Comparison of ENCODE assay signal across 33 cellular contexts in genomic region chr13:97826421-97826965, GRCh38.
"Had no signal": no experiment of that assay in that cellular context is flagged by ENCODE, and none has a peak within 500 bp of the region (broad histone marks: within the 10 kb centered on the region; RNA-seq: fewer than 3 reads in every experiment).

No MANE protein-coding gene starts in this region.

- DNase-seq: activated CD4-positive, alpha-beta T cell treated with anti-CD3 and anti-CD28 coated beads for 36 hours; activated CD4-positive, alpha-beta T cell treated with anti-CD3 and anti-CD28 coated beads, Interleukin-2, amount 10 ng/mL, durations not matched to agents 7 days and 5 days; activated CD4-positive, alpha-beta T cell treated with anti-CD3 and anti-CD28 coated beads, Interleukin-2, amount 50 U/mL, for 48 hours; activated CD4-positive, CD25-positive, alpha-beta regulatory T cell; activated CD4-positive, CD25-positive, alpha-beta regulatory T cell treated with anti-CD3 and anti-CD28 coated beads, Interleukin-2, amount 50 U/mL, for 72 hours; activated CD8-positive, alpha-beta memory T cell treated with anti-CD3 and anti-CD28 coated beads for 24 hours; activated CD8-positive, alpha-beta T cell treated with anti-CD3 and anti-CD28 coated beads for 36 hours; activated effector memory CD4-positive, alpha-beta T cell treated with Interleukin-2 at 50 U/mL for 16 hours; activated gamma-delta T cell treated with Interleukin-2 at 50 U/mL for 16 hours; activated naive CD4-positive, alpha-beta T cell treated with Interleukin-2 at 50 U/mL for 16 hours; activated naive CD8-positive, alpha-beta T cell treated with anti-CD3 and anti-CD28 coated beads, Interleukin-2, amount 10 ng/mL, durations not matched to agents 7 days and 5 days; activated T-cell treated with anti-CD3 and anti-CD28 coated beads, Interleukin-2, amount 50 U/mL, for 4 hours; central memory CD4-positive, alpha-beta T cell; dorsolateral prefrontal cortex; effector memory CD4-positive, alpha-beta T cell; erythroblast; foreskin keratinocyte; head of caudate nucleus; T-helper 1 cell; T-helper 17 cell; T1000; WERI-Rb-1 had no signal

- H3K27me3 Mint-ChIP-seq: dendritic cell treated with granulocyte-macrophage colony-stimulating factor and Interleukin-4, amounts not matched to agents 40 ng/mL and 50 ng/mL, for 4 days had no signal

- H3K27me3 ChIP-seq: ascending aorta, breast epithelium, cardiac muscle cell, esophagus muscularis mucosa had no signal

- H3K27ac Mint-ChIP-seq: activated CD4-positive, alpha-beta T cell treated with anti-CD3 and anti-CD28 coated beads for 36 hours; activated CD4-positive, alpha-beta T cell treated with anti-CD3 and anti-CD28 coated beads, Interleukin-2, amount 10 ng/mL, durations not matched to agents 7 days and 5 days; activated CD8-positive, alpha-beta T cell treated with anti-CD3 and anti-CD28 coated beads for 36 hours; activated naive CD4-positive, alpha-beta T cell treated with anti-CD3 and anti-CD28 coated beads, Interleukin-2, amount 50 U/mL, for 72 hours; activated naive CD8-positive, alpha-beta T cell treated with anti-CD3 and anti-CD28 coated beads, Interleukin-2, amount 10 ng/mL, durations not matched to agents 7 days and 5 days; activated T-helper 17 cell treated with anti-CD3 and anti-CD28 coated beads, Interleukin-2, amount 50 U/mL, for 72 hours; brain; dendritic cell treated with granulocyte-macrophage colony-stimulating factor and Interleukin-4, amounts not matched to agents 40 ng/mL and 50 ng/mL, for 4 days; T-helper 17 cell; T-helper 2 cell treated with Interferon-gamma antibody and Interleukin-4, amounts not matched to agents 5 μg/mL and 100 μg/mL, for 36 hours had no signal

- H3K36me3 ChIP-seq: ascending aorta, breast epithelium, cardiac muscle cell, esophagus muscularis mucosa, gastroesophageal sphincter, WERI-Rb-1 had no signal

- ATAC-seq: activated CD4-positive, alpha-beta T cell treated with anti-CD3 and anti-CD28 coated beads for 36 hours; activated CD8-positive, alpha-beta T cell treated with anti-CD3 and anti-CD28 coated beads for 36 hours; activated naive CD4-positive, alpha-beta T cell treated with anti-CD3 and anti-CD28 coated beads, Interleukin-2, amount 50 U/mL, for 72 hours; activated T-cell treated with anti-CD3 and anti-CD28 coated beads, Interleukin-2, amount 50 U/mL, for 4 hours; activated T-helper 17 cell treated with anti-CD3 and anti-CD28 coated beads, Interleukin-2, amount 50 U/mL, for 72 hours; foreskin keratinocyte; gastroesophageal sphincter; T-helper 17 cell had no signal

- H3K4me1 Mint-ChIP-seq: activated CD4-positive, alpha-beta T cell treated with anti-CD3 and anti-CD28 coated beads for 36 hours; activated CD4-positive, alpha-beta T cell treated with anti-CD3 and anti-CD28 coated beads, Interleukin-2, amount 10 ng/mL, durations not matched to agents 7 days and 5 days; activated naive CD8-positive, alpha-beta T cell treated with anti-CD3 and anti-CD28 coated beads, Interleukin-2, amount 10 ng/mL, durations not matched to agents 7 days and 5 days; activated T-helper 17 cell treated with anti-CD3 and anti-CD28 coated beads, Interleukin-2, amount 50 U/mL, for 72 hours; brain; T-helper 17 cell had no signal

- H3K4me3 ChIP-seq: ascending aorta, breast epithelium, cardiac muscle cell, coronary artery, dorsolateral prefrontal cortex, esophagus muscularis mucosa, gastroesophageal sphincter had no signal

- H3K4me3 Mint-ChIP-seq: activated CD4-positive, alpha-beta T cell treated with anti-CD3 and anti-CD28 coated beads for 36 hours; activated CD4-positive, alpha-beta T cell treated with anti-CD3 and anti-CD28 coated beads, Interleukin-2, amount 10 ng/mL, durations not matched to agents 7 days and 5 days; activated CD8-positive, alpha-beta T cell treated with anti-CD3 and anti-CD28 coated beads for 36 hours; activated naive CD8-positive, alpha-beta T cell treated with anti-CD3 and anti-CD28 coated beads, Interleukin-2, amount 10 ng/mL, durations not matched to agents 7 days and 5 days; activated T-cell treated with anti-CD3 and anti-CD28 coated beads, Interleukin-2, amount 50 U/mL, for 4 hours; activated T-helper 17 cell treated with anti-CD3 and anti-CD28 coated beads, Interleukin-2, amount 50 U/mL, for 72 hours; brain; dendritic cell treated with granulocyte-macrophage colony-stimulating factor and Interleukin-4, amounts not matched to agents 40 ng/mL and 50 ng/mL, for 4 days; T-helper 17 cell; T-helper 2 cell treated with Interferon-gamma antibody and Interleukin-4, amounts not matched to agents 5 μg/mL and 100 μg/mL, for 36 hours had no signal

- H3K4me1 ChIP-seq: ascending aorta, breast epithelium, esophagus muscularis mucosa, foreskin keratinocyte, gastroesophageal sphincter had no signal

- H3K9me3 Mint-ChIP-seq: activated CD4-positive, alpha-beta T cell treated with anti-CD3 and anti-CD28 coated beads, Interleukin-2, amount 10 ng/mL, durations not matched to agents 7 days and 5 days; activated CD8-positive, alpha-beta T cell treated with anti-CD3 and anti-CD28 coated beads for 36 hours; activated naive CD8-positive, alpha-beta T cell treated with anti-CD3 and anti-CD28 coated beads, Interleukin-2, amount 10 ng/mL, durations not matched to agents 7 days and 5 days; activated T-cell treated with anti-CD3 and anti-CD28 coated beads, Interleukin-2, amount 50 U/mL, for 4 hours; dendritic cell treated with granulocyte-macrophage colony-stimulating factor and Interleukin-4, amounts not matched to agents 40 ng/mL and 50 ng/mL, for 4 days; T-helper 2 cell treated with Interferon-gamma antibody and Interleukin-4, amounts not matched to agents 5 μg/mL and 100 μg/mL, for 36 hours had no signal

- H3K36me3 Mint-ChIP-seq: activated naive CD4-positive, alpha-beta T cell treated with anti-CD3 and anti-CD28 coated beads, Interleukin-2, amount 50 U/mL, for 72 hours; activated naive CD8-positive, alpha-beta T cell treated with anti-CD3 and anti-CD28 coated beads, Interleukin-2, amount 10 ng/mL, durations not matched to agents 7 days and 5 days; brain had no signal

- H3K27ac ChIP-seq: ascending aorta, breast epithelium, cardiac muscle cell, coronary artery, dorsolateral prefrontal cortex, esophagus muscularis mucosa, foreskin keratinocyte, gastroesophageal sphincter, WERI-Rb-1 had no signal

- H3K9me3 ChIP-seq: ascending aorta, breast epithelium, esophagus muscularis mucosa, gastroesophageal sphincter had no signal
